ENCODE assay signal across 13 cellular contexts in the genomic region with DNA sequence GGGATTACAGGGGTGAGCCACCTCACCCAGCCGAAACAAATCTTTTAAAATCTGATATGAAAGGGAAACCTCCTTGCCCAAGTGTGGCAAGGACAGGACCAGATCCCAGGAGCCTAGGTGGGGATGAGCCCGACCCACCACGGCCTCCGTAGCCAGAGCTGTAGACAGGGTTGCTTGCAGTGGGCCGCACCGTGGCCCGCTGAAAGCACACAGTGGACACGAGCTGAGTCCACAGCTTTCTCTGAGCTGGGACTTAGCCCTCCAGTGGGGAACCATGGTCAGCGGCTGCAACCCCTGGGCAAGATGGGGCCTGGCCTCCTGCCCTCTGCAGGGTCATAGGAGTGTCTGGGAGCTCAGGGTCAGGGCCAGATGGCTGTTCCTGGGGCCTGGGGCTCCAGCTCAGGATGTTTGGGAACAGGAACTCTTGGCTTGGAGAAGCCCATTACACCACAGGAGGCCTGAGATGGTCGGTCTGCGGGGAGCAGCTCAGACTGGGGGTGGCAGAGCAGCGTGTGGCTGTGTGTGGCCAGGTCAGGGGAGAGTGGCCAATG. TPM values are rescaled to one million over a fixed set of nuclear protein-coding genes. Genes with fewer than 3 reads are reported as not detected.
DNase-seq lines count a peak whose midpoint lies in the region; ATAC-seq lines count a peak whose summit lies in the region.
"Had no signal": no experiment of that assay in that cellular context is flagged by ENCODE, and none has a peak within 500 bp of the region (broad histone marks: within the 10 kb centered on the region; RNA-seq: fewer than 3 reads in every experiment).

No MANE protein-coding gene starts in this region.

- H3K27ac Mint-ChIP-seq in activated naive CD8-positive, alpha-beta T cell treated with anti-CD3 and anti-CD28 coated beads, Interleukin-2, amount 10 ng/mL, durations not matched to agents 7 days and 5 days = peak overlapping the region; percentile 56
- no peak overlapping the region for H3K27ac Mint-ChIP-seq in activated naive CD8-positive, alpha-beta T cell treated with anti-CD3 and anti-CD28 coated beads, Interleukin-2, amount 50 U/mL, for 24 hours
- peak overlapping the region; percentile 48 to 57 for H3K27ac Mint-ChIP-seq in T-cell
- H3K27ac Mint-ChIP-seq in stimulated activated effector memory CD8-positive, alpha-beta T cell treated with anti-CD3 and anti-CD28 coated beads, Interleukin-12 subunit alpha, Interleukin-12 subunit beta, amount 100 ng/mL, for 72 hours = peak overlapping the region; percentile 88

- peaks cover 4% of the 10 kb centered on the region for H3K36me3 Mint-ChIP-seq in activated naive CD8-positive, alpha-beta T cell treated with anti-CD3 and anti-CD28 coated beads, Interleukin-2, amount 10 ng/mL, durations not matched to agents 7 days and 5 days
- H3K36me3 Mint-ChIP-seq in activated naive CD8-positive, alpha-beta T cell treated with anti-CD3 and anti-CD28 coated beads, Interleukin-2, amount 50 U/mL, for 24 hours (ENCODE audit: low read depth) = no peaks in the 10 kb centered on the region
- H3K36me3 Mint-ChIP-seq in T-cell = no peaks in the 10 kb centered on the region
- peaks cover 19% of the 10 kb centered on the region for H3K36me3 Mint-ChIP-seq in stimulated activated effector memory CD8-positive, alpha-beta T cell treated with anti-CD3 and anti-CD28 coated beads, Interleukin-12 subunit alpha, Interleukin-12 subunit beta, amount 100 ng/mL, for 72 hours

- no peak for ATAC-seq in activated naive CD8-positive, alpha-beta T cell treated with anti-CD3 and anti-CD28 coated beads, Interleukin-2, amount 10 ng/mL, durations not matched to agents 7 days and 5 days (ENCODE audit: low read depth)
- ATAC-seq in activated naive CD8-positive, alpha-beta T cell treated with anti-CD3 and anti-CD28 coated beads, Interleukin-2, amount 50 U/mL, for 24 hours = no peak
- ATAC-seq in T-cell (replicated peaks in 1 of 4) (no peak), HG02870 (IDR thresholded peaks at IDR 0.05; ENCODE audit: unreplicated experiment) (no peak)
- no peak for ATAC-seq in stimulated activated effector memory CD8-positive, alpha-beta T cell treated with anti-CD3 and anti-CD28 coated beads, Interleukin-12 subunit alpha, Interleukin-12 subunit beta, amount 100 ng/mL, for 72 hours

- no peaks in the 10 kb centered on the region for H3K27me3 Mint-ChIP-seq in activated naive CD8-positive, alpha-beta T cell treated with anti-CD3 and anti-CD28 coated beads, Interleukin-2, amount 10 ng/mL, durations not matched to agents 7 days and 5 days
- no peaks in the 10 kb centered on the region for H3K27me3 Mint-ChIP-seq in activated naive CD8-positive, alpha-beta T cell treated with anti-CD3 and anti-CD28 coated beads, Interleukin-2, amount 50 U/mL, for 24 hours
- H3K27me3 Mint-ChIP-seq in T-cell = no peaks in the 10 kb centered on the region

- DNase-seq in activated naive CD8-positive, alpha-beta T cell treated with anti-CD3 and anti-CD28 coated beads, Interleukin-2, amount 10 ng/mL, durations not matched to agents 7 days and 5 days = no peak
- DNase-seq in activated naive CD8-positive, alpha-beta T cell treated with anti-CD3 and anti-CD28 coated beads, Interleukin-2, amount 50 U/mL, for 24 hours = no peak
- DNase-seq in T-cell = no peak
- peak; percentile 7 for DNase-seq in dedifferentiated amniotic fluid mesenchymal stem cell (ENCODE audit: extremely low spot score)
- no peak for DNase-seq in stimulated activated effector memory CD8-positive, alpha-beta T cell treated with anti-CD3 and anti-CD28 coated beads, Interleukin-12 subunit alpha, Interleukin-12 subunit beta, amount 100 ng/mL, for 72 hours (ENCODE audit: low spot score in 2 of 2)
- DNase-seq in stimulated activated CD4-positive, alpha-beta T cell treated with anti-CD3 and anti-CD28 coated beads, Interleukin-15, amount 100 ng/mL, for 24 hours = no peak
- DNase-seq: H9, Kasumi-1, NCI-H1930, NCI-H2171 treated with DMSO at 0.1 percent for 48 hours, NCI-H774 had no signal

- H3K9me3 Mint-ChIP-seq in activated naive CD8-positive, alpha-beta T cell treated with anti-CD3 and anti-CD28 coated beads, Interleukin-2, amount 10 ng/mL, durations not matched to agents 7 days and 5 days = no peaks in the 10 kb centered on the region
- no peaks in the 10 kb centered on the region for H3K9me3 Mint-ChIP-seq in activated naive CD8-positive, alpha-beta T cell treated with anti-CD3 and anti-CD28 coated beads, Interleukin-2, amount 50 U/mL, for 24 hours
- H3K9me3 Mint-ChIP-seq in T-cell = no peaks in the 10 kb centered on the region
- H3K9me3 Mint-ChIP-seq in stimulated activated effector memory CD8-positive, alpha-beta T cell treated with anti-CD3 and anti-CD28 coated beads, Interleukin-12 subunit alpha, Interleukin-12 subunit beta, amount 100 ng/mL, for 72 hours = no peaks in the 10 kb centered on the region
- H3K9me3 Mint-ChIP-seq: H9 had no signal

- POLR2A ChIA-PET in activated naive CD8-positive, alpha-beta T cell treated with anti-CD3 and anti-CD28 coated beads, Interleukin-2, amount 10 ng/mL, durations not matched to agents 7 days and 5 days (lab: Charles Lee) = interaction anchor here (0.5 to 1.3 kb wide), 2 partner anchors 35 to 214 kb away, joined by 4 to 6 read pairs; no protein-coding TSS in a partner anchor
- POLR2A ChIA-PET in T-cell (lab: Charles Lee) = no interaction called here

- H3K4me1 Mint-ChIP-seq in activated naive CD8-positive, alpha-beta T cell treated with anti-CD3 and anti-CD28 coated beads, Interleukin-2, amount 10 ng/mL, durations not matched to agents 7 days and 5 days = peaks cover 12% of the 10 kb centered on the region
- H3K4me1 Mint-ChIP-seq in activated naive CD8-positive, alpha-beta T cell treated with anti-CD3 and anti-CD28 coated beads, Interleukin-2, amount 50 U/mL, for 24 hours = peaks cover 6% of the 10 kb centered on the region
- H3K4me1 Mint-ChIP-seq in T-cell = peaks cover 14 to 28% (median 15%) of the 10 kb centered on the region in 3 donors
- peaks cover 5% of the 10 kb centered on the region for H3K4me1 Mint-ChIP-seq in stimulated activated effector memory CD8-positive, alpha-beta T cell treated with anti-CD3 and anti-CD28 coated beads, Interleukin-12 subunit alpha, Interleukin-12 subunit beta, amount 100 ng/mL, for 72 hours
- H3K4me1 Mint-ChIP-seq: H9 had no signal

- CTCF ChIA-PET in T-cell (lab: Charles Lee) = interaction anchor here in 1 of 2 donors (0.5 to 0.7 kb wide), 2 partner anchors 18 to 114 kb away, joined by 3 read pairs; no protein-coding TSS in a partner anchor

- H3K4me3 Mint-ChIP-seq in activated naive CD8-positive, alpha-beta T cell treated with anti-CD3 and anti-CD28 coated beads, Interleukin-2, amount 10 ng/mL, durations not matched to agents 7 days and 5 days = no peak overlapping the region
- no peak overlapping the region for H3K4me3 Mint-ChIP-seq in activated naive CD8-positive, alpha-beta T cell treated with anti-CD3 and anti-CD28 coated beads, Interleukin-2, amount 50 U/mL, for 24 hours
- no peak overlapping the region for H3K4me3 Mint-ChIP-seq in T-cell
- H3K4me3 Mint-ChIP-seq in stimulated activated effector memory CD8-positive, alpha-beta T cell treated with anti-CD3 and anti-CD28 coated beads, Interleukin-12 subunit alpha, Interleukin-12 subunit beta, amount 100 ng/mL, for 72 hours = no peak overlapping the region
- H3K4me3 Mint-ChIP-seq: H9 had no signal

RNA-seq across cellular contexts. Expression of gene GP9, which starts 24.7 kb away (rescaled TPM):
- not detected for total RNA-seq in activated naive CD8-positive, alpha-beta T cell treated with anti-CD3 and anti-CD28 coated beads, Interleukin-2, amount 10 ng/mL, durations not matched to agents 7 days and 5 days
- not detected for total RNA-seq in T-cell
- total RNA-seq: H9, NCI-H460 had no signal

RNA-seq across cellular contexts. Expression of gene RAB43, which starts 36.4 kb away (rescaled TPM):
- total RNA-seq in activated naive CD8-positive, alpha-beta T cell treated with anti-CD3 and anti-CD28 coated beads, Interleukin-2, amount 10 ng/mL, durations not matched to agents 7 days and 5 days = 10 to 100 TPM; 62.5 to 72.6 TPM
- total RNA-seq in T-cell = 10 to 100 TPM; 53.8 to 96.9 (median 77.6) TPM
